In the genomic region with DNA sequence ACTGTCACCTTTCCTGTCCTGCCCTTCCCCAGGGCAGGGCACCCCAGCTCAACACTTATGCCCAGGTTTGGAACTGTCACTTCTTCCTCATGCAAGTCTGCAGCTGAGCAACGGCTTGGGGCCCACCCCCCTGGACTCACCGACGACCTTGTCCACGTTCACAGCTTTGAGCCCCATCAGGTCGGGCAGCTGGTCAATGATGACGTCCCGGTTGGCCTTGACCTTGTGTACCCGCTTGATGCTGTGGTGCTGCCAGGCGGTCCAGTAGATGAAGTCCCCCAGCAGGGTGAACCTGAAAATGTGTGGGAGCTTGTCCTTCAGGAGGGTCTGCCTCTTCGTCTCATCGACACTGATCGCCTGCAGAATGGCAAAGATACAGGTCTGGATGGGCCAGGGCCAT, we compare ENCODE assay signal across 16 cellular contexts.
"Had no signal": no experiment of that assay in that cellular context is flagged by ENCODE, and none has a peak within 500 bp of the region (broad histone marks: within the 10 kb centered on the region; RNA-seq: fewer than 3 reads in every experiment).

No MANE protein-coding gene starts in this region.

- H3K27me3 Mint-ChIP-seq: activated T-helper 17 cell treated with anti-CD3 and anti-CD28 coated beads, Interleukin-2, amount 50 U/mL, for 72 hours; naive thymus-derived CD8-positive, alpha-beta T cell; stimulated activated naive CD8-positive, alpha-beta T cell treated with anti-CD3 and anti-CD28 coated beads, Interleukin-15, amount 100 ng/mL, for 72 hours had no signal

- H3K27me3 ChIP-seq: tibial nerve, vagina had no signal

- H3K4me3 Mint-ChIP-seq: activated T-helper 17 cell treated with anti-CD3 and anti-CD28 coated beads, Interleukin-2, amount 50 U/mL, for 72 hours; stimulated activated naive CD8-positive, alpha-beta T cell treated with anti-CD3 and anti-CD28 coated beads, Interleukin-15, amount 100 ng/mL, for 72 hours had no signal

- H3K27ac Mint-ChIP-seq: activated T-helper 17 cell treated with anti-CD3 and anti-CD28 coated beads, Interleukin-2, amount 50 U/mL, for 72 hours; naive thymus-derived CD8-positive, alpha-beta T cell had no signal

- H3K9me3 Mint-ChIP-seq: activated T-helper 17 cell treated with anti-CD3 and anti-CD28 coated beads, Interleukin-2, amount 50 U/mL, for 72 hours; naive thymus-derived CD8-positive, alpha-beta T cell; stimulated activated naive CD8-positive, alpha-beta T cell treated with anti-CD3 and anti-CD28 coated beads, Interleukin-15, amount 100 ng/mL, for 72 hours had no signal

- H3K4me3 ChIP-seq: lung, prostate gland, tibial nerve, vagina had no signal

- DNase-seq: activated CD4-positive, alpha-beta T cell treated with anti-CD3 and anti-CD28 coated beads for 4 hours; activated CD4-positive, alpha-beta T cell treated with anti-CD3 and anti-CD28 coated beads, Interleukin-2, amount 50 U/mL, for 48 hours; activated naive CD4-positive, alpha-beta T cell treated with Interleukin-2 at 50 U/mL for 16 hours; amygdala; cerebellar nuclear complex; naive thymus-derived CD8-positive, alpha-beta T cell; stimulated activated CD4-positive, alpha-beta T cell treated with anti-CD3 and anti-CD28 coated beads, Interleukin-12 subunit alpha, Interleukin-12 subunit beta, amount 100 ng/mL, for 4 hours; stimulated activated CD4-positive, alpha-beta T cell treated with anti-CD3 and anti-CD28 coated beads, Interleukin-4, amount 100 ng/mL, for 4 hours; stimulated activated naive CD8-positive, alpha-beta T cell treated with anti-CD3 and anti-CD28 coated beads, Interleukin-15, amount 100 ng/mL, for 72 hours; T-helper 9 cell had no signal

- ATAC-seq: activated T-helper 17 cell treated with anti-CD3 and anti-CD28 coated beads, Interleukin-2, amount 50 U/mL, for 72 hours; naive thymus-derived CD8-positive, alpha-beta T cell; stimulated activated naive CD8-positive, alpha-beta T cell treated with anti-CD3 and anti-CD28 coated beads, Interleukin-15, amount 100 ng/mL, for 72 hours had no signal

- H3K27ac ChIP-seq: prostate gland, tibial nerve, vagina had no signal

- H3K36me3 ChIP-seq: prostate gland had no signal

- H3K4me1 ChIP-seq: prostate gland, tibial nerve, vagina had no signal

- H3K4me1 Mint-ChIP-seq: activated T-helper 17 cell treated with anti-CD3 and anti-CD28 coated beads, Interleukin-2, amount 50 U/mL, for 72 hours; stimulated activated naive CD8-positive, alpha-beta T cell treated with anti-CD3 and anti-CD28 coated beads, Interleukin-15, amount 100 ng/mL, for 72 hours had no signal

- H3K9me3 ChIP-seq: prostate gland, tibial nerve, vagina had no signal

- FAIRE-seq: keratinocyte had no signal
